Comparison of ENCODE assay signal across 14 cellular contexts in genomic region chr4:7030856-7031255, GRCh38.
"Had no signal": no experiment of that assay in that cellular context is flagged by ENCODE, and none has a peak within 500 bp of the region (broad histone marks: within the 10 kb centered on the region; RNA-seq: fewer than 3 reads in every experiment).

No MANE protein-coding gene starts in this region.

- DNase-seq: activated CD8-positive, alpha-beta memory T cell treated with anti-CD3 and anti-CD28 coated beads, Interleukin-2, amount 50 U/mL, for 4 hours; activated CD8-positive, alpha-beta T cell treated with anti-CD3 and anti-CD28 coated beads for 36 hours; activated naive CD4-positive, alpha-beta T cell treated with anti-CD3 and anti-CD28 coated beads for 36 hours; body of pancreas; effector memory CD4-positive, alpha-beta T cell; erythroblast; hippocampal formation; upper lobe of left lung had no signal

- H3K27me3 ChIP-seq: body of pancreas, right lobe of liver, upper lobe of left lung had no signal

- H3K9me3 Mint-ChIP-seq: activated CD8-positive, alpha-beta T cell treated with anti-CD3 and anti-CD28 coated beads for 36 hours; activated naive CD4-positive, alpha-beta T cell treated with anti-CD3 and anti-CD28 coated beads for 36 hours; central memory CD8-positive, alpha-beta T cell; naive thymus-derived CD8-positive, alpha-beta T cell; stimulated activated naive CD8-positive, alpha-beta T cell treated with anti-CD3 and anti-CD28 coated beads, Interleukin-15, Interleukin-2, amounts not matched to agents 100 ng/mL and 50 ng/mL, for 24 hours had no signal

- ATAC-seq: activated CD8-positive, alpha-beta T cell treated with anti-CD3 and anti-CD28 coated beads for 36 hours; body of pancreas; naive thymus-derived CD8-positive, alpha-beta T cell; psoas muscle had no signal

- H3K4me1 Mint-ChIP-seq: central memory CD8-positive, alpha-beta T cell had no signal

- H3K9me3 ChIP-seq: body of pancreas, psoas muscle, right lobe of liver, upper lobe of left lung had no signal

- H3K4me3 Mint-ChIP-seq: activated CD8-positive, alpha-beta T cell treated with anti-CD3 and anti-CD28 coated beads for 36 hours; activated naive CD4-positive, alpha-beta T cell treated with anti-CD3 and anti-CD28 coated beads for 36 hours; central memory CD8-positive, alpha-beta T cell; naive thymus-derived CD8-positive, alpha-beta T cell; stimulated activated naive CD8-positive, alpha-beta T cell treated with anti-CD3 and anti-CD28 coated beads, Interleukin-15, Interleukin-2, amounts not matched to agents 100 ng/mL and 50 ng/mL, for 24 hours had no signal

- H3K4me3 ChIP-seq: body of pancreas, psoas muscle, right lobe of liver, upper lobe of left lung had no signal

- H3K27ac ChIP-seq: body of pancreas, psoas muscle, right lobe of liver, upper lobe of left lung, VCaP had no signal

- H3K4me1 ChIP-seq: psoas muscle had no signal

- H3K27ac Mint-ChIP-seq: activated CD8-positive, alpha-beta T cell treated with anti-CD3 and anti-CD28 coated beads for 36 hours; activated naive CD4-positive, alpha-beta T cell treated with anti-CD3 and anti-CD28 coated beads for 36 hours; stimulated activated naive CD8-positive, alpha-beta T cell treated with anti-CD3 and anti-CD28 coated beads, Interleukin-15, Interleukin-2, amounts not matched to agents 100 ng/mL and 50 ng/mL, for 24 hours had no signal

- H3K27me3 Mint-ChIP-seq: activated CD8-positive, alpha-beta T cell treated with anti-CD3 and anti-CD28 coated beads for 36 hours; central memory CD8-positive, alpha-beta T cell; naive thymus-derived CD8-positive, alpha-beta T cell; stimulated activated naive CD8-positive, alpha-beta T cell treated with anti-CD3 and anti-CD28 coated beads, Interleukin-15, Interleukin-2, amounts not matched to agents 100 ng/mL and 50 ng/mL, for 24 hours had no signal
